12 cellular contexts compared by ENCODE assay signal in the genomic region with DNA sequence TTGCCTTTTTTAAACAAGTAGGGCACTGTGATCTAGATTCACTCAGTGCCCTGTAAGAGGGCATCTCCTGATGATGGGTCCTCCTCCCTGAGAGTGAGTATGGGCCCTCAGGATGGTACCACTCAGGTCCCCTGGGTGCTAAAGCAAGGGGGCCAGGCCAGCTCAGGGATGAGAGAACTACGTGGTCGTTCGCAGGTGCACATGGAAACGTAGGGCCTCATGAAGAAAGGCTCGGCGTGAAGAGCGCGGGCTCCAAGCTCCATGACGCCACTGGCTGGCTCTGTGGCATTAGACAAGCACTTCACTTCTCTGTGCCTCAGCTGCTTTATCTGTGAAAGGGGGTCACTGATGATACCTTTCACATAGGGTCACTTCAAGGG. TPM values are rescaled to one million over a fixed set of nuclear protein-coding genes. Genes with fewer than 3 reads are reported as not detected.
DNase-seq lines count a peak whose midpoint lies in the region; ATAC-seq, FAIRE-seq and TF ChIP-seq lines count a peak whose summit lies in the region.
"Had no signal": no experiment of that assay in that cellular context is flagged by ENCODE, and none has a peak within 500 bp of the region (broad histone marks: within the 10 kb centered on the region; RNA-seq: fewer than 3 reads in every experiment).

No MANE protein-coding gene starts in this region.

- H3K36me3 ChIP-seq in endodermal cell (ENCODE audit: control insufficient read depth, insufficient read depth, low read length): peaks cover 14% of the 10 kb centered on the region

- ATAC-seq in A549: no peak
- no peak for ATAC-seq in GM18867 (IDR thresholded peaks at IDR 0.05; ENCODE audit: unreplicated experiment)

- POLR2A ChIA-PET in A549 (lab: Yijun Ruan, JAX): no interaction called here
- POLR2A ChIA-PET in RWPE1 (lab: Yijun Ruan, JAX; ENCODE audit: low non-redundant PET): no interaction called here

- H3K27me3 Mint-ChIP-seq in endodermal cell (ENCODE audit: insufficient read depth) (no peaks in the 10 kb centered on the region), osteocyte (ENCODE audit: unreplicated experiment) (no peaks in the 10 kb centered on the region), endothelial cell (ENCODE audit: unreplicated experiment) (peaks cover 21% of the 10 kb centered on the region), mesothelial cell of epicardium (ENCODE audit: low read depth) (no peaks in the 10 kb centered on the region)
- H3K27me3 Mint-ChIP-seq: naive thymus-derived CD4-positive, alpha-beta T cell had no signal

- no peak overlapping the region for H3K4me3 Mint-ChIP-seq in endodermal cell
- H3K4me3 Mint-ChIP-seq in osteocyte (ENCODE audit: unreplicated experiment): no peak overlapping the region
- no peak overlapping the region for H3K4me3 Mint-ChIP-seq in endothelial cell (ENCODE audit: unreplicated experiment)
- no peak overlapping the region for H3K4me3 Mint-ChIP-seq in mesothelial cell of epicardium

- no peaks in the 10 kb centered on the region for H3K27me3 ChIP-seq in endodermal cell (ENCODE audit: control insufficient read depth, insufficient read depth, low read length, poor library complexity, severe bottlenecking)
- H3K27me3 ChIP-seq: MG63 had no signal

- H3K27ac ChIP-seq in A549 (peak overlapping the region; percentile 92 to 94), RWPE1 (peak overlapping the region; percentile 69; the same call in 1 of the 2 replicates), endodermal cell (ENCODE audit: low read depth, low read length) (peak overlapping the region; percentile 50)

- H3K4me2 ChIP-seq in A549: peak overlapping the region; percentile 64

- no peak for TF ChIP-seq EP300 in A549 (IDR thresholded peaks at IDR 0.05)

- H3K4me3 ChIP-seq in A549: no peak overlapping the region
- H3K4me3 ChIP-seq in endodermal cell (ENCODE audit: low read length): no peak overlapping the region
- H3K4me3 ChIP-seq: MG63 had no signal

- H3K36me3 Mint-ChIP-seq in endodermal cell (ENCODE audit: low read depth): peaks cover 35% of the 10 kb centered on the region
- peaks cover 41% of the 10 kb centered on the region for H3K36me3 Mint-ChIP-seq in osteocyte (ENCODE audit: unreplicated experiment)
- H3K36me3 Mint-ChIP-seq in endothelial cell (ENCODE audit: low read depth, unreplicated experiment): peaks cover 36% of the 10 kb centered on the region
- H3K36me3 Mint-ChIP-seq in mesothelial cell of epicardium: peaks cover 33% of the 10 kb centered on the region

- H3K4me1 ChIP-seq in A549 (peaks cover 68% of the 10 kb centered on the region), endodermal cell (ENCODE audit: control insufficient read depth, insufficient read depth, low read length) (no peaks in the 10 kb centered on the region)

- H3K4me1 Mint-ChIP-seq in endodermal cell (peaks cover 10% of the 10 kb centered on the region), osteocyte (ENCODE audit: unreplicated experiment) (peaks cover 78% of the 10 kb centered on the region), endothelial cell (ENCODE audit: unreplicated experiment) (peaks cover 24% of the 10 kb centered on the region), mesothelial cell of epicardium (peaks cover 17% of the 10 kb centered on the region)

- no peak for TF ChIP-seq POLR2A in A549 (IDR thresholded peaks at IDR 0.05; ENCODE audit: low read length)

- WGBS in A549 (ENCODE audit: missing lambda C conversion rate): 89% methylated on average over 9 of the region's 9 CpGs
- WGBS in endodermal cell (ENCODE audit: insufficient coverage in 1 of 2, insufficient read length in 1 of 2), 2 experiments: 92 to 100% methylated on average over 9 of the region's 9 CpGs

- H3K9ac ChIP-seq in endodermal cell (ENCODE audit: extremely low read depth, low read length, poor library complexity, severe bottlenecking): no peak overlapping the region

- no peak for TF ChIP-seq RAD21 in A549 (conservative IDR thresholded peaks at IDR 0.05 in 1 of 2, IDR thresholded peaks at IDR 0.05 in 1 of 2)

- CTCF ChIA-PET in A549 (lab: Yijun Ruan, JAX): interaction anchor here (0.6 to 1.4 kb wide), 3 partner anchors 10 to 261 kb away, joined by 3 to 4 read pairs (median 3); no protein-coding TSS in a partner anchor
- CTCF ChIA-PET in RWPE1 (lab: Yijun Ruan, JAX): interaction anchor here (1.1 kb wide), 1 partner anchor 9 kb away, joined by 3 read pairs; no protein-coding TSS in a partner anchor

- H3K9me3 ChIP-seq in A549: no peaks in the 10 kb centered on the region
- H3K9me3 ChIP-seq in endodermal cell (ENCODE audit: control insufficient read depth, low read length): no peaks in the 10 kb centered on the region
- H3K9me3 ChIP-seq: MG63 had no signal

- TF ChIP-seq CTCF in A549 (IDR thresholded peaks at IDR 0.05) (no peak), RWPE1 (conservative IDR thresholded peaks at IDR 0.05; ENCODE audit: low read depth) (no peak), endodermal cell (conservative IDR thresholded peaks at IDR 0.05) (no peak), osteocyte (IDR thresholded peaks at IDR 0.05) (no peak), endothelial cell (IDR thresholded peaks at IDR 0.05; ENCODE audit: unreplicated experiment) (no peak), mesothelial cell of epicardium (IDR thresholded peaks at IDR 0.05; ENCODE audit: unreplicated experiment) (no peak)

- DNase-seq in A549 (ENCODE audit: low read depth in 1 of 2, low spot score in 1 of 2) (no peak), RWPE1 (ENCODE audit: low spot score) (no peak), endodermal cell (no peak), osteocyte (ENCODE audit: extremely low spot score, unreplicated experiment) (no peak), endothelial cell (ENCODE audit: low spot score) (no peak), mesothelial cell of epicardium (ENCODE audit: low spot score in 2 of 2, unreplicated experiment in 2 of 2) (no peak), SIG-M5 treated with dmso at 0.1 percent for 504 hours (lab: John Stamatoyannopoulos, UW; ENCODE audit: unreplicated experiment) (no peak)
- DNase-seq: activated CD4-positive, alpha-beta T cell treated with anti-CD3 and anti-CD28 coated beads, Interleukin-2, amount 50 U/mL, for 1 hour; DMS53; MG63; naive thymus-derived CD4-positive, alpha-beta T cell had no signal

- FAIRE-seq in A549 (lab: Jason Lieb, UNC): no peak

- no peak overlapping the region for H3K27ac Mint-ChIP-seq in endodermal cell
- H3K27ac Mint-ChIP-seq in osteocyte (ENCODE audit: unreplicated experiment): peak overlapping the region; percentile 95
- no peak overlapping the region for H3K27ac Mint-ChIP-seq in endothelial cell (ENCODE audit: unreplicated experiment)
- no peak overlapping the region for H3K27ac Mint-ChIP-seq in mesothelial cell of epicardium

- H3K9me3 Mint-ChIP-seq in endodermal cell (peaks cover 2% of the 10 kb centered on the region), osteocyte (ENCODE audit: unreplicated experiment) (no peaks in the 10 kb centered on the region), endothelial cell (ENCODE audit: unreplicated experiment) (no peaks in the 10 kb centered on the region), mesothelial cell of epicardium (peaks cover 6% of the 10 kb centered on the region)

TF ChIP-seq in A549, 52 proteins besides CTCF, POLR2A, EP300 and RAD21:
- TF ChIP-seq HOXB5 (CRISPR knock-in tag; IDR thresholded peaks at IDR 0.05): no peak
- no peak for TF ChIP-seq PBX3 (IDR thresholded peaks at IDR 0.05)
- no peak for TF ChIP-seq CBX2 (IDR thresholded peaks at IDR 0.05; ENCODE audit: borderline replicate concordance, low read depth)
- no peak for TF ChIP-seq MAX (IDR thresholded peaks at IDR 0.05)
- no peak for TF ChIP-seq CHD4 (IDR thresholded peaks at IDR 0.05; ENCODE audit: borderline replicate concordance)
- TF ChIP-seq RNF2 (IDR thresholded peaks at IDR 0.05; ENCODE audit: borderline replicate concordance, low read depth): no peak
- no peak for TF ChIP-seq ZSCAN20 (CRISPR knock-in tag; IDR thresholded peaks at IDR 0.05)
- TF ChIP-seq RFX5 (IDR thresholded peaks at IDR 0.05): no peak
- TF ChIP-seq NFE2L2 (conservative IDR thresholded peaks at IDR 0.05; ENCODE audit: low read length): no peak
- no peak for TF ChIP-seq POLR2AphosphoS2 (conservative IDR thresholded peaks at IDR 0.05; ENCODE audit: low read length)
- no peak for TF ChIP-seq NPAS2 (CRISPR knock-in tag; IDR thresholded peaks at IDR 0.05; ENCODE audit: borderline replicate concordance)
- no peak for TF ChIP-seq ZFP36 (IDR thresholded peaks at IDR 0.05; ENCODE audit: borderline replicate concordance, partially characterized antibody)
- TF ChIP-seq KDM5A (IDR thresholded peaks at IDR 0.05): no peak
- no peak for TF ChIP-seq EHF (CRISPR knock-in tag; IDR thresholded peaks at IDR 0.05)
- TF ChIP-seq CBX8 (IDR thresholded peaks at IDR 0.05): no peak

RNA-seq across cellular contexts. Expression of gene SYNJ2, which starts 50.7 kb away (rescaled TPM):
- polyA plus RNA-seq in A549 (2011; rRNA removed): 22.3 and 24.7 TPM in 2 replicates
- 28.9 and 30.2 TPM in 2 replicates for polyA plus RNA-seq in A549 (2012; cell fraction: cytosol; rRNA removed)
- 21.6 and 25.1 TPM in 2 replicates for polyA plus RNA-seq in A549 (2012; cell fraction: nucleus; rRNA removed)
- 26.5 to 28.5 TPM (median 26.7 TPM) in 3 replicates for polyA plus RNA-seq in A549 (2017; fragmentation: RNase III; extraction: RNeasy Plus Mini Kit Qiagen cat#74134 plus additional on column Dnase treatment)
- polyA minus RNA-seq in A549 (2011; rRNA and poly(A)+ RNA removed): 31.0 and 31.9 TPM in 2 replicates
- 10 to 100 TPM; 21.2 to 32.8 TPM for total RNA-seq in endodermal cell
- 4.3 TPM for polyA plus RNA-seq in endodermal cell (2013, experiment 1 of 2)
- 4.7 TPM for polyA plus RNA-seq in endodermal cell (2013, experiment 2 of 2)
- 94.5 and 95.4 TPM in 2 replicates for total RNA-seq in osteocyte
- total RNA-seq in endothelial cell (ENCODE audit: unreplicated experiment): 33.7 TPM
- 39.6 to 42.7 TPM (median 41.0 TPM) in 3 replicates for total RNA-seq in mesothelial cell of epicardium
